6 cellular contexts compared by ENCODE assay signal in genomic region chr1:161255955-161256520, GRCh38. TPM values are rescaled to one million over a fixed set of nuclear protein-coding genes. Genes with fewer than 3 reads are reported as not detected.
"Had no signal": no experiment of that assay in that cellular context is flagged by ENCODE, and none has a peak within 500 bp of the region (broad histone marks: within the 10 kb centered on the region; RNA-seq: fewer than 3 reads in every experiment).

No MANE protein-coding gene starts in this region.

RNA-seq across cellular contexts. Expression of gene PCP4L1, which starts 2.5 kb away (rescaled TPM):
- total RNA-seq: GM23248, H4, HFFc6, IMR-90 had no signal
- polyA plus RNA-seq: GM23248, IMR-90 had no signal

RNA-seq across cellular contexts. Expression of gene NR1I3, which starts 18.0 kb away (rescaled TPM):
- total RNA-seq: GM23248, H4, H7, HFFc6, HT1080, IMR-90 had no signal
- polyA plus RNA-seq: GM23248, IMR-90 had no signal

RNA-seq across cellular contexts. Expression of gene APOA2, which starts 32.6 kb away (rescaled TPM):
- total RNA-seq: GM23248, H4, HFFc6, HT1080, IMR-90 had no signal
- polyA plus RNA-seq: GM23248, IMR-90 had no signal

RNA-seq across cellular contexts. Expression of gene FCER1G, which starts 40.9 kb away (rescaled TPM):
- total RNA-seq: GM23248, IMR-90 had no signal
